ENCODE assay signal across 25 cellular contexts in genomic region chr14:36430662-36431084, GRCh38.
DNase-seq lines count a peak whose midpoint lies in the region; ATAC-seq, FAIRE-seq and TF ChIP-seq lines count a peak whose summit lies in the region.
"Had no signal": no experiment of that assay in that cellular context is flagged by ENCODE, and none has a peak within 500 bp of the region (broad histone marks: within the 10 kb centered on the region; RNA-seq: fewer than 3 reads in every experiment).

No MANE protein-coding gene starts in this region.

- no peaks in the 10 kb centered on the region for H3K27me3 ChIP-seq in body of pancreas
- H3K27me3 ChIP-seq in lung (ENCODE audit: control insufficient read depth, insufficient read depth): no peaks in the 10 kb centered on the region
- peaks cover 59% of the 10 kb centered on the region for H3K27me3 ChIP-seq in WERI-Rb-1 (ENCODE audit: insufficient read depth, low read depth, severe bottlenecking)
- H3K27me3 ChIP-seq: BLaER1 treated with 17β-estradiol and CSF1 and Interleukin-3, amounts not matched to agents 10 nM and 100 nM; SJCRH30 had no signal

- no peak for TF ChIP-seq CTCF in body of pancreas (IDR thresholded peaks at IDR 0.05)
- no peak for TF ChIP-seq CTCF in lung (IDR thresholded peaks at IDR 0.05; ENCODE audit: control extremely low read depth, extremely low read depth)
- no peak for TF ChIP-seq CTCF in WERI-Rb-1 (IDR thresholded peaks at IDR 0.05; ENCODE audit: low read depth, low read length)

- TF ChIP-seq POLR2A in GM12891 (IDR thresholded peaks at IDR 0.05; ENCODE audit: low read depth, low read length): no peak
- TF ChIP-seq POLR2A in body of pancreas (IDR thresholded peaks at IDR 0.05): peak in 2 of 3 donors; percentile 23 to 54

- peak; percentile 26 for FAIRE-seq in GM12891 (lab: Jason Lieb, UNC)
- FAIRE-seq: GM12878 had no signal

- DNase-seq in GM12891 (ENCODE audit: insufficient read length, low spot score) (no peak), body of pancreas (peak; percentile 50 to 67 (median 59)), left lobe of liver (ENCODE audit: low spot score) (peak; percentile 81), lung (ENCODE audit: low spot score) (peak; percentile 45), WERI-Rb-1 (no peak), NCI-H1105 (lab: John Stamatoyannopoulos, UW) (no peak), glomerular visceral epithelial cell (ENCODE audit: extremely low spot score) (no peak), SIG-M5 treated with dmso at 0.1 percent for 504 hours (lab: John Stamatoyannopoulos, UW; ENCODE audit: unreplicated experiment) (no peak)
- DNase-seq: 8988T; Caco-2; CD4-positive, alpha-beta memory T cell; DMS 273 treated with DMSO at 0.1 percent for 48 hours; DMS79 treated with DMSO at 0.1 percent for 48 hours; NCI-H1092 treated with DMSO at 0.1 percent for 48 hours; NCI-H2029 treated with DMSO at 0.1 percent for 48 hours; NCI-H226; NCI-H524; NCI-H774; NK-92 treated with Interleukin-12 subunit alpha and Interleukin-12 subunit beta, amount 100 ng/mL, for 24 hours; SJCRH30 had no signal

- peak; percentile 98 for ATAC-seq in body of pancreas
- ATAC-seq in left lobe of liver: peak; percentile 94
- ATAC-seq in lung (ENCODE audit: insufficient read depth, low FRiP score): peak; percentile 86
- ATAC-seq: GM12878, Panc1 had no signal

- peaks cover 16% of the 10 kb centered on the region for H3K4me1 ChIP-seq in body of pancreas
- H3K4me1 ChIP-seq in lung (ENCODE audit: control insufficient read depth in 2 of 2, insufficient read depth in 2 of 2, low read length in 2 of 2): no peaks in the 10 kb centered on the region
- H3K4me1 ChIP-seq: BLaER1 treated with 17β-estradiol and CSF1 and Interleukin-3, amounts not matched to agents 10 nM and 100 nM; Caco-2; HAP-1; SJCRH30 had no signal

- H3K27ac ChIP-seq in body of pancreas (peak overlapping the region in 2 of 4 donors; percentile 21 to 73), lung (ENCODE audit: low read depth in 1 of 2, low read length in 1 of 2) (no peak overlapping the region), WERI-Rb-1 (no peak overlapping the region)
- H3K27ac ChIP-seq: BLaER1 treated with 17β-estradiol and CSF1 and Interleukin-3, amounts not matched to agents 10 nM and 100 nM; HL-60; SJCRH30 had no signal

- intact Hi-C loops in body of pancreas (cut with DNase I): no loop called here

- no peak overlapping the region for H3K4me3 ChIP-seq in body of pancreas
- no peak overlapping the region for H3K4me3 ChIP-seq in lung
- no peak overlapping the region for H3K4me3 ChIP-seq in WERI-Rb-1 (ENCODE audit: low read depth, low read length)
- H3K4me3 ChIP-seq: BLaER1 treated with 17β-estradiol and CSF1 and Interleukin-3, amounts not matched to agents 10 nM and 100 nM; GM12878; HAP-1; SJCRH30 had no signal

- 22 to 32% methylated on average over 5 of the region's 5 CpGs for WGBS in body of pancreas, 2 donors
- WGBS in lung, 2 donors: 52 to 71% methylated on average over 5 of the region's 5 CpGs

- H3K36me3 ChIP-seq in body of pancreas (replicated peaks in 1 of 2; ENCODE audit: insufficient read depth in 1 of 2, low read depth in 2 of 2): no peaks in the 10 kb centered on the region
- no peaks in the 10 kb centered on the region for H3K36me3 ChIP-seq in lung (ENCODE audit: control insufficient read depth in 2 of 2, insufficient read depth in 2 of 2, low read length in 2 of 2)
- no peaks in the 10 kb centered on the region for H3K36me3 ChIP-seq in WERI-Rb-1
- H3K36me3 ChIP-seq: BLaER1 treated with 17β-estradiol and CSF1 and Interleukin-3, amounts not matched to agents 10 nM and 100 nM; HAP-1; SJCRH30 had no signal

- H3K9me3 ChIP-seq in body of pancreas: no peaks in the 10 kb centered on the region
- peaks cover 0 to 2% of the 10 kb centered on the region in 2 donors for H3K9me3 ChIP-seq in lung (ENCODE audit: control insufficient read depth in 2 of 2, insufficient read depth in 1 of 2, low read length in 1 of 2)
- no peaks in the 10 kb centered on the region for H3K9me3 ChIP-seq in WERI-Rb-1 (ENCODE audit: severe bottlenecking)
- H3K9me3 ChIP-seq: BLaER1 treated with 17β-estradiol and CSF1 and Interleukin-3, amounts not matched to agents 10 nM and 100 nM; Caco-2; HAP-1; SJCRH30 had no signal

TF ChIP-seq in GM12891, 5 proteins besides CTCF, POLR2A, EP300 and RAD21:
- no peak for TF ChIP-seq TAF1 (IDR thresholded peaks at IDR 0.05; ENCODE audit: low read depth, low read length)
- no peak for TF ChIP-seq SPI1 (IDR thresholded peaks at IDR 0.05; ENCODE audit: low read depth, low read length)
- TF ChIP-seq POLR2AphosphoS5 (IDR thresholded peaks at IDR 0.05; ENCODE audit: low read depth, low read length): no peak
- no peak for TF ChIP-seq PAX5 (IDR thresholded peaks at IDR 0.05; ENCODE audit: insufficient read depth, low read length, severe bottlenecking)
- no peak for TF ChIP-seq POU2F2 (IDR thresholded peaks at IDR 0.05; ENCODE audit: low read depth, low read length)

Comparison
In these comparisons a context has a peak if more than half of its experiments do, and no peak if none do; other contexts are left out.
1. DNase-seq: peak in body of pancreas (4 of 4), left lobe of liver (single experiment) and lung (single experiment); none in GM12891 (single experiment), WERI-Rb-1 (single experiment), NCI-H1105 (single experiment), glomerular visceral epithelial cell (single experiment) and SIG-M5 treated with dmso at 0.1 percent for 504 hours (single experiment).
2. Peak in every context shown above with its lines, with median percentiles within 50 percentile points of each other: ATAC-seq.